ENCODE assay signal across 8 cellular contexts in genomic region chr2:175690113-175690716, GRCh38.
DNase-seq lines count a peak whose midpoint lies in the region; ATAC-seq, FAIRE-seq and TF ChIP-seq lines count a peak whose summit lies in the region.

No MANE protein-coding gene starts in this region.

- BruUV-seq in Caco-2 (replicated peaks; lab: Mats Ljungman, UMichigan) (no TSS peak), Panc1 (replicated peaks; lab: Mats Ljungman, UMichigan) (no TSS peak)

- no peaks in the 10 kb centered on the region for H3K9me3 ChIP-seq in Caco-2
- H3K9me3 ChIP-seq in Panc1 (ENCODE audit: control insufficient read depth, insufficient read depth, low read depth, low read length) = no peaks in the 10 kb centered on the region
- no peaks in the 10 kb centered on the region for H3K9me3 ChIP-seq in H1 (ENCODE audit: insufficient read depth in 2 of 2, low read depth in 1 of 2, low read length in 1 of 2)

- no peaks in the 10 kb centered on the region for H3K79me2 ChIP-seq in H1 (ENCODE audit: control insufficient read depth in 1 of 2, insufficient read depth in 2 of 2, low read length in 2 of 2)

- H3K27me3 ChIP-seq in Caco-2 (replicated peaks; ENCODE audit: control insufficient read depth, insufficient read depth, low read length) = no peaks in the 10 kb centered on the region
- H3K27me3 ChIP-seq in Panc1 (ENCODE audit: control insufficient read depth, insufficient read depth, low read length) = peaks cover 2% of the 10 kb centered on the region; the same call in 1 of the 2 replicates
- H3K27me3 ChIP-seq in H1 (replicated peaks in 1 of 4; ENCODE audit: control insufficient read depth in 3 of 4, extremely low read depth in 1 of 4, insufficient read depth in 3 of 4, low read length in 3 of 4) = no peaks in the 10 kb centered on the region

- no peak overlapping the region for H4K5ac ChIP-seq in H1 (ENCODE audit: insufficient read length, low read depth, low read length)

- no peak overlapping the region for H3K4ac ChIP-seq in H1 (replicated peaks; ENCODE audit: insufficient read length, low read depth, low read length)

- no peak overlapping the region for H4K8ac ChIP-seq in H1 (ENCODE audit: extremely low read depth, insufficient read depth, low read length)

- no peak overlapping the region for H3K56ac ChIP-seq in H1 (replicated peaks; ENCODE audit: insufficient read length, low read depth, low read length)

- H3K36me3 Mint-ChIP-seq in Caco-2 (ENCODE audit: insufficient read depth, unreplicated experiment) = no peaks in the 10 kb centered on the region

- H3K27ac ChIP-seq in Panc1 (ENCODE audit: low read length) (no peak overlapping the region), H1 (ENCODE audit: low read depth, low read length) (no peak overlapping the region)

- H2BK120ac ChIP-seq in H1 (replicated peaks; ENCODE audit: low read depth, low read length) = no peak overlapping the region

- H3K4me3 Mint-ChIP-seq in Caco-2 (ENCODE audit: unreplicated experiment) = no peak overlapping the region

- intact Hi-C loops in Caco-2 (cut with micrococcal nuclease; ENCODE audit: unreplicated experiment) (loop anchor here (1.0 to 10.0 kb wide), 5 partner anchors 42 to 398 kb away; no protein-coding TSS in a partner anchor), Panc1 (cut with micrococcal nuclease; ENCODE audit: unreplicated experiment) (loop anchor here (1.0 to 5.0 kb wide), 2 partner anchors 202 to 396 kb away; no protein-coding TSS in a partner anchor)

- no peak overlapping the region for H3K18ac ChIP-seq in H1 (ENCODE audit: extremely low read depth, low read length)

- TF ChIP-seq CTCF in Caco-2 (IDR thresholded peaks at IDR 0.05; ENCODE audit: insufficient read depth in 1 of 2, low read depth in 1 of 2, low read length in 1 of 2, severe bottlenecking in 1 of 2, unreplicated experiment in 1 of 2) (peak; percentile 74 to 87), Panc1 (IDR thresholded peaks at IDR 0.05) (peak; percentile 70; the same call in 1 of the 2 replicates), H1 (IDR thresholded peaks at IDR 0.05; ENCODE audit: control extremely low read depth in 1 of 3, insufficient read depth in 1 of 3, low read depth in 1 of 3, low read length in 3 of 3) (peak in 2 of 3 experiments; percentile 60 to 62; a peak in 3 of 4 replicates)

- no peaks in the 10 kb centered on the region for H3K36me3 ChIP-seq in Caco-2 (ENCODE audit: control insufficient read depth, insufficient read depth, low read length)
- H3K36me3 ChIP-seq in Panc1 (ENCODE audit: control insufficient read depth, insufficient read depth, low read length) = no peaks in the 10 kb centered on the region
- H3K36me3 ChIP-seq in H1 (ENCODE audit: control insufficient read depth in 2 of 4, insufficient read depth in 4 of 4, low read length in 3 of 4) = no peaks in the 10 kb centered on the region

- DNase-seq in Caco-2 (peak in 1 of 2 experiments; percentile 66), Panc1 (ENCODE audit: low read depth, low spot score) (peak; percentile 66), H1 (ENCODE audit: low read depth in 1 of 2, low spot score in 2 of 2) (peak in 1 of 2 experiments; percentile 15), middle frontal gyrus (ENCODE audit: extremely low spot score, low spot score) (peak; percentile 65), mesenteric fat pad (ENCODE audit: low spot score) (no peak)
- DNase-seq in activated T-cell treated with anti-CD3 and anti-CD28 coated beads, Interleukin-2, amount 50 U/mL, for 48 hours = no peak

- FAIRE-seq in H1 (lab: Jason Lieb, UNC) = peak; percentile 36

- no peak overlapping the region for H3K27ac Mint-ChIP-seq in Caco-2 (ENCODE audit: unreplicated experiment)

- no peak overlapping the region for H3K23ac ChIP-seq in H1 (ENCODE audit: insufficient read length)

- H3K23me2 ChIP-seq in H1 (ENCODE audit: low read depth, low read length) = no peaks in the 10 kb centered on the region

- H3K4me1 Mint-ChIP-seq in Caco-2 (ENCODE audit: low read depth, unreplicated experiment) = no peaks in the 10 kb centered on the region

- no peak overlapping the region for H3K9ac ChIP-seq in H1 (replicated peaks in 1 of 4; ENCODE audit: extremely low read depth in 1 of 4, low read depth in 3 of 4, low read length in 3 of 4)

- no peaks in the 10 kb centered on the region for H3K4me1 ChIP-seq in Caco-2
- H3K4me1 ChIP-seq in Panc1 (ENCODE audit: control insufficient read depth, insufficient read depth, low read length) = no peaks in the 10 kb centered on the region
- no peaks in the 10 kb centered on the region for H3K4me1 ChIP-seq in H1 (replicated peaks in 1 of 4; ENCODE audit: control insufficient read depth in 3 of 4, insufficient read depth in 4 of 4, low read length in 3 of 4)

- no peak overlapping the region for H2AFZ ChIP-seq in H1 (ENCODE audit: low read length)

- no peak overlapping the region for H4K91ac ChIP-seq in H1 (replicated peaks; ENCODE audit: insufficient read length, low read length)

- no peak overlapping the region for H2AK5ac ChIP-seq in H1 (ENCODE audit: low read depth, low read length)

- H3K14ac ChIP-seq in H1 (ENCODE audit: insufficient read length) = no peak overlapping the region

- TF ChIP-seq EP300 in Ishikawa (IDR thresholded peaks at IDR 0.05; ENCODE audit: borderline replicate concordance) (no peak), H1 (IDR thresholded peaks at IDR 0.05; ENCODE audit: borderline replicate concordance in 1 of 2, low read depth in 2 of 2, low read length in 2 of 2) (no peak)

- H3K4me3 ChIP-seq in Caco-2 (ENCODE audit: low read depth, low read length) (no peak overlapping the region), Panc1 (ENCODE audit: low read depth in 2 of 2, low read length in 2 of 2) (no peak overlapping the region), H1 (ENCODE audit: extremely low read depth in 1 of 4, insufficient read depth in 2 of 4, low read depth in 3 of 4, low read length in 4 of 4) (no peak overlapping the region)

- no peak overlapping the region for H3K4me2 ChIP-seq in H1 (ENCODE audit: insufficient read depth in 1 of 2, low read depth in 2 of 2, low read length in 2 of 2)

- H2BK15ac ChIP-seq in H1 (ENCODE audit: low read length) = no peak overlapping the region

- TF ChIP-seq RAD21 in Ishikawa (IDR thresholded peaks at IDR 0.05; ENCODE audit: low read depth) (peak; percentile 72), H1 (IDR thresholded peaks at IDR 0.05 in 1 of 2, conservative IDR thresholded peaks at IDR 0.05 in 1 of 2; ENCODE audit: low read depth in 2 of 2, low read length in 2 of 2) (peak; percentile 86 to 88)

- H2BK12ac ChIP-seq in H1 (ENCODE audit: low read depth, low read length) = no peak overlapping the region

- no peak for TF ChIP-seq POLR2A in H1 (IDR thresholded peaks at IDR 0.05; ENCODE audit: control extremely low read depth in 1 of 2, low read depth in 2 of 2, low read length in 2 of 2)

- no peak overlapping the region for H2BK5ac ChIP-seq in H1 (ENCODE audit: low read depth, low read length)

- no peaks in the 10 kb centered on the region for H4K20me1 ChIP-seq in H1 (replicated peaks in 1 of 2; ENCODE audit: control insufficient read depth in 1 of 2, insufficient read depth in 2 of 2, low read length in 2 of 2)

- no peaks in the 10 kb centered on the region for H3K9me3 Mint-ChIP-seq in Caco-2 (ENCODE audit: unreplicated experiment)

- WGBS in H1 (ENCODE audit: extremely low coverage in 1 of 2, insufficient coverage in 1 of 2, insufficient read length in 1 of 2, insufficient replicate concordance in 2 of 2, low coverage in 1 of 2, low lambda C conversion rate in 2 of 2, missing lambda C conversion rate in 1 of 2), 2 experiments = 14% methylated on average over 3 of the region's 3 CpGs; no CpG with 5 or more reads in 1 of the 2 experiments

- in situ Hi-C loops in Panc1 (cut with HindIII; ENCODE audit: low pct_unique_long_range_greater_than_20kb, low sequenced_read_pairs) = no loop called here

- H2BK20ac ChIP-seq in H1 (ENCODE audit: low read length) = no peak overlapping the region

- POLR2A ChIA-PET in Caco-2 (lab: Charles Lee) (no interaction called here), Panc1 (lab: Charles Lee) (no interaction called here), H1 (lab: Charles Lee; ENCODE audit: partially characterized antibody) (interaction anchor here (1.1 kb wide), 1 partner anchor 86 kb away, joined by 3 read pairs; no protein-coding TSS in a partner anchor)

- no peaks in the 10 kb centered on the region for H3K27me3 Mint-ChIP-seq in Caco-2 (ENCODE audit: insufficient read depth, unreplicated experiment)

- CTCF ChIA-PET in Caco-2 (lab: Charles Lee) = interaction anchor here (0.6 to 2.1 kb wide), 6 partner anchors 59 to 408 kb away, joined by 4 to 8 read pairs (median 6); partner anchors contain the start of gene LNPK
- CTCF ChIA-PET in Panc1 (lab: Charles Lee) = interaction anchor here (0.5 to 1.3 kb wide), 5 partner anchors 11 to 399 kb away, joined by 3 to 12 read pairs (median 3); no protein-coding TSS in a partner anchor
- CTCF ChIA-PET in H1 (lab: Charles Lee; ENCODE audit: partially characterized antibody) = interaction anchor here (0.6 to 8.1 kb wide), 48 partner anchors 8 to 487 kb away, joined by 3 to 39 read pairs (median 4); partner anchors contain the start of gene LNPK

- peak; percentile 70 for ATAC-seq in GM18861 (IDR thresholded peaks at IDR 0.05; ENCODE audit: unreplicated experiment)
- ATAC-seq in Panc1 = peak; percentile 84

- no peaks in the 10 kb centered on the region for H3K79me1 ChIP-seq in H1 (ENCODE audit: low read depth, low read length)

TF ChIP-seq in Ishikawa, 13 proteins besides CTCF, POLR2A, EP300 and RAD21:
- TF ChIP-seq NFIC (IDR thresholded peaks at IDR 0.05) = no peak

TF ChIP-seq in H1, 55 proteins besides CTCF, POLR2A, EP300 and RAD21 (continues in another document):
- TF ChIP-seq MAFK (IDR thresholded peaks at IDR 0.05; ENCODE audit: low read depth, low read length) = no peak
- no peak for TF ChIP-seq RNF2 (IDR thresholded peaks at IDR 0.05; ENCODE audit: borderline replicate concordance, low read depth, low read length, missing control alignments, poor library complexity, severe bottlenecking)
- no peak for TF ChIP-seq KDM5A (IDR thresholded peaks at IDR 0.05; ENCODE audit: low read length)
- TF ChIP-seq, protein P1, sequence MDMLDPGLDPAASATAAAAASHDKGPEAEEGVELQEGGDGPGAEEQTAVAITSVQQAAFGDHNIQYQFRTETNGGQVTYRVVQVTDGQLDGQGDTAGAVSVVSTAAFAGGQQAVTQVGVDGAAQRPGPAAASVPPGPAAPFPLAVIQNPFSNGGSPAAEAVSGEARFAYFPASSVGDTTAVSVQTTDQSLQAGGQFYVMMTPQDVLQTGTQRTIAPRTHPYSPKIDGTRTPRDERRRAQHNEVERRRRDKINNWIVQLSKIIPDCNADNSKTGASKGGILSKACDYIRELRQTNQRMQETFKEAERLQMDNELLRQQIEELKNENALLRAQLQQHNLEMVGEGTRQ (IDR thresholded peaks at IDR 0.05; ENCODE audit: low read length) = no peak

Comparison
In these comparisons a context has a peak if more than half of its experiments do, and no peak if none do; other contexts are left out.
1. DNase-seq: peak in Panc1 (single experiment) and middle frontal gyrus (single experiment); none in mesenteric fat pad (single experiment) and activated T-cell treated with anti-CD3 and anti-CD28 coated beads, Interleukin-2, amount 50 U/mL, for 48 hours (0 of 2).
2. Peak in every context shown above with its lines, with median percentiles within 50 percentile points of each other: CTCF ChIP-seq.